ENCODE assay signal across 1 cellular context in genomic region chr3:69086133-69086722, GRCh38.
TF ChIP-seq lines count a peak whose summit lies in the region.

No MANE protein-coding gene starts in this region.

TF ChIP-seq in H1, 55 proteins besides CTCF, POLR2A, EP300 and RAD21 (continued from another document):
- no peak for TF ChIP-seq CHD7 (IDR thresholded peaks at IDR 0.05; ENCODE audit: insufficient replicate concordance, low read length)
- no peak for TF ChIP-seq E2F6 (IDR thresholded peaks at IDR 0.05)
- TF ChIP-seq EZH2 (IDR thresholded peaks at IDR 0.05; ENCODE audit: low read depth, low read length, severe bottlenecking): no peak
- no peak for TF ChIP-seq SAP30 (IDR thresholded peaks at IDR 0.05; ENCODE audit: insufficient read depth, insufficient replicate concordance, low read length)
- no peak for TF ChIP-seq EGR1 (IDR thresholded peaks at IDR 0.05; ENCODE audit: borderline replicate concordance, low read depth, low read length)
- TF ChIP-seq CTBP2 (IDR thresholded peaks at IDR 0.05; ENCODE audit: borderline replicate concordance, insufficient read depth, insufficient read length, low read length): no peak
- TF ChIP-seq USF2 (IDR thresholded peaks at IDR 0.05; ENCODE audit: low read length): no peak
- no peak for TF ChIP-seq GTF2F1 (IDR thresholded peaks at IDR 0.05; ENCODE audit: borderline replicate concordance, low read depth, low read length)
- TF ChIP-seq TCF12 (IDR thresholded peaks at IDR 0.05; ENCODE audit: low read depth, low read length): no peak
- no peak for TF ChIP-seq ATF2 (IDR thresholded peaks at IDR 0.05; ENCODE audit: low read length)
- no peak for TF ChIP-seq MAX (IDR thresholded peaks at IDR 0.05)
